In genomic region chr6:37324131-37325033, GRCh38 we compare ENCODE assay signal across 10 cellular contexts. TPM values are rescaled to one million over a fixed set of nuclear protein-coding genes. Genes with fewer than 3 reads are reported as not detected.
DNase-seq lines count a peak whose midpoint lies in the region; ATAC-seq and TF ChIP-seq lines count a peak whose summit lies in the region.
"Had no signal": no experiment of that assay in that cellular context is flagged by ENCODE, and none has a peak within 500 bp of the region (broad histone marks: within the 10 kb centered on the region; RNA-seq: fewer than 3 reads in every experiment).

No MANE protein-coding gene starts in this region.

- no peak overlapping the region for H3K4me3 Mint-ChIP-seq in activated naive CD4-positive, alpha-beta T cell treated with anti-CD3 and anti-CD28 coated beads for 36 hours
- no peak overlapping the region for H3K4me3 Mint-ChIP-seq in activated naive CD4-positive, alpha-beta T cell treated with anti-CD3 and anti-CD28 coated beads, Interleukin-2, amount 10 ng/mL, durations not matched to agents 7 days and 5 days
- H3K4me3 Mint-ChIP-seq in CD8-positive, alpha-beta T cell: no peak overlapping the region

- intact Hi-C loops in activated naive CD4-positive, alpha-beta T cell treated with anti-CD3 and anti-CD28 coated beads for 36 hours (cut with micrococcal nuclease): loop anchor here (1.0 to 2.0 kb wide), 6 partner anchors 30 to 368 kb away; partner anchors contain the start of gene CMTR1
- intact Hi-C loops in tibial artery (cut with DNase I; ENCODE audit: low total_unique reads) (no loop called here), prostate gland (cut with DNase I) (loop anchor here (5.0 kb wide), 2 partner anchors 243 to 368 kb away; no protein-coding TSS in a partner anchor)
- intact Hi-C loops in CD8-positive, alpha-beta T cell (cut with DNase I, micrococcal nuclease): loop anchor here in 1 of 2 experiments (1.0 to 10.0 kb wide), 4 partner anchors 242 to 1350 kb away; no protein-coding TSS in a partner anchor

- no peak overlapping the region for H3K27ac Mint-ChIP-seq in activated naive CD4-positive, alpha-beta T cell treated with anti-CD3 and anti-CD28 coated beads for 36 hours
- no peak overlapping the region for H3K27ac Mint-ChIP-seq in activated naive CD4-positive, alpha-beta T cell treated with anti-CD3 and anti-CD28 coated beads, Interleukin-2, amount 10 ng/mL, durations not matched to agents 7 days and 5 days
- H3K27ac Mint-ChIP-seq in CD8-positive, alpha-beta T cell: no peak overlapping the region

- CTCF ChIA-PET in activated naive CD4-positive, alpha-beta T cell treated with anti-CD3 and anti-CD28 coated beads for 36 hours (lab: Charles Lee): interaction anchor here (1.1 to 1.9 kb wide), 7 partner anchors 10 to 368 kb away, joined by 3 to 18 read pairs (median 4); no protein-coding TSS in a partner anchor
- CTCF ChIA-PET in activated naive CD4-positive, alpha-beta T cell treated with anti-CD3 and anti-CD28 coated beads, Interleukin-2, amount 10 ng/mL, durations not matched to agents 7 days and 5 days (lab: Charles Lee): interaction anchor here (0.7 to 3.4 kb wide), 8 partner anchors 15 to 368 kb away, joined by 3 to 26 read pairs (median 4); no protein-coding TSS in a partner anchor
- CTCF ChIA-PET in CD8-positive, alpha-beta T cell (lab: Charles Lee): interaction anchor here (0.7 to 2.3 kb wide), 11 partner anchors 8 to 368 kb away, joined by 3 to 11 read pairs (median 5); no protein-coding TSS in a partner anchor

- H3K4me1 Mint-ChIP-seq in activated naive CD4-positive, alpha-beta T cell treated with anti-CD3 and anti-CD28 coated beads for 36 hours (ENCODE audit: low read depth): peaks cover 20% of the 10 kb centered on the region
- H3K4me1 Mint-ChIP-seq in activated naive CD4-positive, alpha-beta T cell treated with anti-CD3 and anti-CD28 coated beads, Interleukin-2, amount 10 ng/mL, durations not matched to agents 7 days and 5 days: peaks cover 2% of the 10 kb centered on the region
- H3K4me1 Mint-ChIP-seq in CD8-positive, alpha-beta T cell (ENCODE audit: low read depth): no peaks in the 10 kb centered on the region

- POLR2A ChIA-PET in CD8-positive, alpha-beta T cell (lab: Charles Lee): interaction anchor here (0.6 kb wide), 1 partner anchor 242 kb away, joined by 3 read pairs; no protein-coding TSS in a partner anchor

- no peaks in the 10 kb centered on the region for H3K27me3 Mint-ChIP-seq in activated naive CD4-positive, alpha-beta T cell treated with anti-CD3 and anti-CD28 coated beads for 36 hours (ENCODE audit: low read depth)
- no peaks in the 10 kb centered on the region for H3K27me3 Mint-ChIP-seq in activated naive CD4-positive, alpha-beta T cell treated with anti-CD3 and anti-CD28 coated beads, Interleukin-2, amount 10 ng/mL, durations not matched to agents 7 days and 5 days
- H3K27me3 Mint-ChIP-seq in CD8-positive, alpha-beta T cell (ENCODE audit: low read depth): no peaks in the 10 kb centered on the region

- TF ChIP-seq CTCF in fibroblast of pulmonary artery (IDR thresholded peaks at IDR 0.05; ENCODE audit: low read length, missing control alignments) (no peak), tibial artery (IDR thresholded peaks at IDR 0.05) (no peak), prostate gland (IDR thresholded peaks at IDR 0.05) (no peak)
- TF ChIP-seq CTCF in CD8-positive, alpha-beta T cell (IDR thresholded peaks at IDR 0.05): no peak

- H3K9me3 Mint-ChIP-seq in activated naive CD4-positive, alpha-beta T cell treated with anti-CD3 and anti-CD28 coated beads for 36 hours: no peaks in the 10 kb centered on the region
- H3K9me3 Mint-ChIP-seq in activated naive CD4-positive, alpha-beta T cell treated with anti-CD3 and anti-CD28 coated beads, Interleukin-2, amount 10 ng/mL, durations not matched to agents 7 days and 5 days: no peaks in the 10 kb centered on the region
- no peaks in the 10 kb centered on the region for H3K9me3 Mint-ChIP-seq in CD8-positive, alpha-beta T cell

- DNase-seq in activated naive CD4-positive, alpha-beta T cell treated with anti-CD3 and anti-CD28 coated beads for 36 hours: peak; percentile 66
- no peak for DNase-seq in activated naive CD4-positive, alpha-beta T cell treated with anti-CD3 and anti-CD28 coated beads, Interleukin-2, amount 10 ng/mL, durations not matched to agents 7 days and 5 days
- DNase-seq in activated CD4-positive, alpha-beta T cell treated with anti-CD3 and anti-CD28 coated beads, Interleukin-2, amount 50 U/mL, for 48 hours: peak; percentile 8 to 37
- DNase-seq in fibroblast of pulmonary artery (ENCODE audit: low read depth) (peak; percentile 21), tibial artery (no peak), prostate gland (ENCODE audit: low spot score) (no peak)
- no peak for DNase-seq in CD8-positive, alpha-beta T cell
- DNase-seq: heart right ventricle, SHP77 treated with DMSO at 0.1 percent for 48 hours had no signal

- H3K27ac ChIP-seq in tibial artery: peak overlapping the region; percentile 37 to 39
- no peak overlapping the region for H3K27ac ChIP-seq in CD8-positive, alpha-beta T cell (ENCODE audit: low read depth, low read length)
- no peak overlapping the region for H3K27ac ChIP-seq in prostate gland

- H3K36me3 ChIP-seq in tibial artery (peaks cover 12 to 48% (median 28%) of the 10 kb centered on the region in 3 donors), prostate gland (no peaks in the 10 kb centered on the region)
- H3K36me3 ChIP-seq in CD8-positive, alpha-beta T cell (ENCODE audit: insufficient read depth, low read length): peaks cover 15% of the 10 kb centered on the region

- H3K4me1 ChIP-seq in tibial artery: peaks cover 0 to 18% (median 8%) of the 10 kb centered on the region in 4 donors
- H3K4me1 ChIP-seq in CD8-positive, alpha-beta T cell (ENCODE audit: insufficient read depth, low read length): no peaks in the 10 kb centered on the region
- H3K4me1 ChIP-seq in prostate gland (replicated peaks): peaks cover 5% of the 10 kb centered on the region

- H3K36me3 Mint-ChIP-seq in activated naive CD4-positive, alpha-beta T cell treated with anti-CD3 and anti-CD28 coated beads for 36 hours (ENCODE audit: low read depth): peaks cover 9% of the 10 kb centered on the region
- H3K36me3 Mint-ChIP-seq in activated naive CD4-positive, alpha-beta T cell treated with anti-CD3 and anti-CD28 coated beads, Interleukin-2, amount 10 ng/mL, durations not matched to agents 7 days and 5 days: peaks cover 20% of the 10 kb centered on the region
- H3K36me3 Mint-ChIP-seq in CD8-positive, alpha-beta T cell: peaks cover 20% of the 10 kb centered on the region

- H3K9me3 ChIP-seq in tibial artery: no peaks in the 10 kb centered on the region
- no peaks in the 10 kb centered on the region for H3K9me3 ChIP-seq in CD8-positive, alpha-beta T cell (ENCODE audit: low read length)
- no peaks in the 10 kb centered on the region for H3K9me3 ChIP-seq in prostate gland
- H3K9me3 ChIP-seq: heart right ventricle had no signal

- no peak for ATAC-seq in HG02973 (IDR thresholded peaks at IDR 0.05; ENCODE audit: unreplicated experiment)
- no peak for ATAC-seq in CD8-positive, alpha-beta T cell
- ATAC-seq: heart right ventricle had no signal

- no peaks in the 10 kb centered on the region for H3K27me3 ChIP-seq in tibial artery
- no peaks in the 10 kb centered on the region for H3K27me3 ChIP-seq in CD8-positive, alpha-beta T cell (ENCODE audit: insufficient read depth, low read length)
- no peaks in the 10 kb centered on the region for H3K27me3 ChIP-seq in prostate gland (replicated peaks; ENCODE audit: insufficient read depth)
- H3K27me3 ChIP-seq: heart right ventricle had no signal

- 49% methylated on average over 4 of the region's 4 CpGs for WGBS in prostate gland

- no peak for TF ChIP-seq POLR2A in prostate gland (IDR thresholded peaks at IDR 0.05)

- H3K4me3 ChIP-seq in fibroblast of pulmonary artery (replicated peaks; ENCODE audit: low read depth, low read length): no peak overlapping the region
- H3K4me3 ChIP-seq in tibial artery: no peak overlapping the region
- H3K4me3 ChIP-seq in CD8-positive, alpha-beta T cell (ENCODE audit: low read depth, low read length): no peak overlapping the region
- H3K4me3 ChIP-seq in prostate gland: no peak overlapping the region
- H3K4me3 ChIP-seq: heart right ventricle had no signal

RNA-seq across cellular contexts. Expression of gene RNF8, which starts 29.4 kb away (rescaled TPM):
- 10 to 100 TPM; 18.6 to 19.4 TPM for total RNA-seq in activated naive CD4-positive, alpha-beta T cell treated with anti-CD3 and anti-CD28 coated beads for 36 hours
- 1 to 10 TPM; 8.2 to 8.6 TPM for total RNA-seq in CD8-positive, alpha-beta T cell
- total RNA-seq in prostate gland: 10 to 100 TPM; 12.7 to 42.4 TPM

Comparison
In these comparisons a context has a peak if more than half of its experiments do, and no peak if none do; other contexts are left out.
1. DNase-seq: peak in activated naive CD4-positive, alpha-beta T cell treated with anti-CD3 and anti-CD28 coated beads for 36 hours (single experiment), activated CD4-positive, alpha-beta T cell treated with anti-CD3 and anti-CD28 coated beads, Interleukin-2, amount 50 U/mL, for 48 hours (2 of 2) and fibroblast of pulmonary artery (single experiment); none in activated naive CD4-positive, alpha-beta T cell treated with anti-CD3 and anti-CD28 coated beads, Interleukin-2, amount 10 ng/mL, durations not matched to agents 7 days and 5 days (single experiment), tibial artery (0 of 2), CD8-positive, alpha-beta T cell (0 of 7) and prostate gland (single experiment).
2. H3K27ac ChIP-seq: peak in tibial artery (2 of 2); none in CD8-positive, alpha-beta T cell (single experiment) and prostate gland (0 of 2).